Comparison of ENCODE assay signal across 14 cellular contexts in genomic region chr1:60277269-60277668, GRCh38.
DNase-seq lines count a peak whose midpoint lies in the region; ATAC-seq and TF ChIP-seq lines count a peak whose summit lies in the region.
"Had no signal": no experiment of that assay in that cellular context is flagged by ENCODE, and none has a peak within 500 bp of the region (broad histone marks: within the 10 kb centered on the region; RNA-seq: fewer than 3 reads in every experiment).

No MANE protein-coding gene starts in this region.

- DNase-seq in NCI-H748 (lab: John Stamatoyannopoulos, UW; ENCODE audit: unreplicated experiment) (peak; percentile 53), NCI-H748 treated with DMSO at 0.1 percent for 48 hours (lab: John Stamatoyannopoulos, UW) (no peak), NCI-H2029 treated with DMSO at 0.1 percent for 48 hours (lab: John Stamatoyannopoulos, UW) (peak; percentile 98), NCI-H82 (lab: John Stamatoyannopoulos, UW) (peak; percentile 84), coronary artery (ENCODE audit: low spot score) (no peak), NCI-H2081 treated with DMSO at 0.1 percent for 48 hours (lab: John Stamatoyannopoulos, UW) (no peak)
- DNase-seq: KG1, NCI-H1417 treated with DMSO at 0.1 percent for 48 hours, NCI-H2227 treated with DMSO at 0.1 percent for 48 hours had no signal

- TF ChIP-seq CTCF in coronary artery (IDR thresholded peaks at IDR 0.05): no peak

- ATAC-seq in GM18868 (IDR thresholded peaks at IDR 0.05; ENCODE audit: unreplicated experiment): no peak
- ATAC-seq: A549, GM12878 had no signal

- no peak overlapping the region for H3K4me3 ChIP-seq in coronary artery
- H3K4me3 ChIP-seq: A549, GM12878, SK-N-MC had no signal

- no peak overlapping the region for H3K27ac ChIP-seq in coronary artery
- H3K27ac ChIP-seq: A549, C4-2B, SK-N-MC had no signal

Comparison
In these comparisons a context has a peak if more than half of its experiments do, and no peak if none do; other contexts are left out.
1. DNase-seq: peak in NCI-H748 (single experiment), NCI-H2029 treated with DMSO at 0.1 percent for 48 hours (single experiment) and NCI-H82 (single experiment); none in NCI-H748 treated with DMSO at 0.1 percent for 48 hours (single experiment), coronary artery (single experiment) and NCI-H2081 treated with DMSO at 0.1 percent for 48 hours (single experiment).